ENCODE assay signal across 20 cellular contexts in genomic region chr2:236733156-236733555, GRCh38.
"Had no signal": no experiment of that assay in that cellular context is flagged by ENCODE, and none has a peak within 500 bp of the region (broad histone marks: within the 10 kb centered on the region; RNA-seq: fewer than 3 reads in every experiment).

No MANE protein-coding gene starts in this region.

- DNase-seq: activated CD4-positive, alpha-beta T cell treated with anti-CD3 and anti-CD28 coated beads for 48 hours; activated CD4-positive, alpha-beta T cell treated with anti-CD3 and anti-CD28 coated beads, Interleukin-2, amount 50 U/mL, for 4 hours; activated CD4-positive, CD25-positive, alpha-beta regulatory T cell treated with anti-CD3 and anti-CD28 coated beads, Interleukin-2, amount 50 U/mL, for 72 hours; activated CD8-positive, alpha-beta memory T cell treated with anti-CD3 and anti-CD28 coated beads, Interleukin-2, amount 50 U/mL, for 48 hours; activated CD8-positive, alpha-beta T cell treated with anti-CD3 and anti-CD28 coated beads, Interleukin-2, amount 10 ng/mL, durations not matched to agents 7 days and 5 days; activated naive CD4-positive, alpha-beta T cell; activated T-cell treated with anti-CD3 and anti-CD28 coated beads, Interleukin-2, amount 50 U/mL, for 1 hour; amniotic stem cell; KG1; NCI-H1092; NCI-H1417; NCI-H1930; NCI-H2171; NCI-H226; NCI-H526; NCI-H774; Peyer's patch; SHP77 treated with DMSO at 0.1 percent for 48 hours; T-helper 9 cell had no signal

- H3K4me1 ChIP-seq: Peyer's patch had no signal

- H3K9me3 ChIP-seq: Peyer's patch had no signal

- H3K36me3 ChIP-seq: Peyer's patch had no signal

- H3K27ac ChIP-seq: Peyer's patch had no signal

- H3K27me3 ChIP-seq: Peyer's patch had no signal

- H3K4me3 ChIP-seq: Peyer's patch had no signal

- ATAC-seq: activated CD8-positive, alpha-beta T cell treated with anti-CD3 and anti-CD28 coated beads, Interleukin-2, amount 10 ng/mL, durations not matched to agents 7 days and 5 days; WTC11 had no signal
